In the genomic region with DNA sequence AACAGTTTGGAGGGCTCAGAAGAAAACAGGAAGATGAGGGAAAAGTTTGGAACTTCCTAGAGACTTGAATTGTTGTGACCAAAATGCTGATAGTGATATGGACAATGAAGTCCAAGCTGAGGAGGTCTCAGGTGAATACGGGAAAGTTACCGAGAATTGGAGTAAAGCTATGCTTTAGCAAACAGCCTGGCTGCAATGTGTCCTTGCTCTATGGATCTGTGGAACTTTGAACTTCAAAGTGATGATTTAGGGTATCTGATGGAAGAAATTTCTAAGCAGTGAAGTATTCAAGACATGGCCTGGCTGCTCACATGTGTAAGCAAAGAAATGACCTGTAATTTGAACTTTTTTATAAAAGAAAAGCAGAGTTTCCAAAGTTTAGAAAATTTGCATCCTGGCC, we compare ENCODE assay signal across 31 cellular contexts.
DNase-seq lines count a peak whose midpoint lies in the region; ATAC-seq lines count a peak whose summit lies in the region.
"Had no signal": no experiment of that assay in that cellular context is flagged by ENCODE, and none has a peak within 500 bp of the region (broad histone marks: within the 10 kb centered on the region; RNA-seq: fewer than 3 reads in every experiment).

No MANE protein-coding gene starts in this region.

- H3K27ac ChIP-seq in CD4-positive, alpha-beta memory T cell (ENCODE audit: low read depth, low read length): no peak overlapping the region
- H3K27ac ChIP-seq: cardiac muscle cell, coronary artery, pancreas, upper lobe of right lung had no signal

- H3K9me3 ChIP-seq in CD4-positive, alpha-beta memory T cell (ENCODE audit: control insufficient read depth in 1 of 2, low read length in 2 of 2): no peaks in the 10 kb centered on the region
- H3K9me3 ChIP-seq: pancreas, SK-N-SH, upper lobe of right lung had no signal

- intact Hi-C loops in CD4-positive, alpha-beta memory T cell (cut with micrococcal nuclease): no loop called here

- no peak for ATAC-seq in activated CD8-positive, alpha-beta memory T cell treated with anti-CD3 and anti-CD28 coated beads, Interleukin-2, amount 10 ng/mL, durations not matched to agents 7 days and 5 days
- no peak for ATAC-seq in activated CD8-positive, alpha-beta T cell treated with anti-CD3 and anti-CD28 coated beads, Interleukin-2, amount 10 ng/mL, durations not matched to agents 7 days and 5 days
- ATAC-seq in memory B cell (ENCODE audit: low read depth): no peak
- ATAC-seq in HG03095 (IDR thresholded peaks at IDR 0.05; ENCODE audit: unreplicated experiment): no peak
- ATAC-seq in HG03571 (IDR thresholded peaks at IDR 0.05; ENCODE audit: unreplicated experiment): no peak
- ATAC-seq: pancreas, PC-3, upper lobe of right lung had no signal

- H3K27ac Mint-ChIP-seq in activated CD8-positive, alpha-beta memory T cell treated with anti-CD3 and anti-CD28 coated beads, Interleukin-2, amount 10 ng/mL, durations not matched to agents 7 days and 5 days: peak overlapping the region; percentile 68
- peak overlapping the region in 4 of 7 donors; percentile 51 to 81 (median 76) for H3K27ac Mint-ChIP-seq in CD4-positive, alpha-beta memory T cell
- H3K27ac Mint-ChIP-seq in activated CD8-positive, alpha-beta T cell treated with anti-CD3 and anti-CD28 coated beads, Interleukin-2, amount 10 ng/mL, durations not matched to agents 7 days and 5 days: peak overlapping the region; percentile 7
- H3K27ac Mint-ChIP-seq in memory B cell: peak overlapping the region; percentile 43
- H3K27ac Mint-ChIP-seq: nephron progenitor cell had no signal

- peaks cover 52% of the 10 kb centered on the region for H3K4me1 ChIP-seq in CD4-positive, alpha-beta memory T cell (ENCODE audit: insufficient read depth, low read length)

- POLR2A ChIA-PET in CD4-positive, alpha-beta memory T cell (lab: Charles Lee; ENCODE audit: partially characterized antibody): interaction anchor here (1.0 to 1.2 kb wide), 2 partner anchors 8 to 12 kb away, joined by 3 to 5 read pairs; no protein-coding TSS in a partner anchor
- POLR2A ChIA-PET in activated CD8-positive, alpha-beta T cell treated with anti-CD3 and anti-CD28 coated beads, Interleukin-2, amount 10 ng/mL, durations not matched to agents 7 days and 5 days (lab: Charles Lee): interaction anchor here (0.8 kb wide), 1 partner anchor 16 kb away, joined by 3 read pairs; no protein-coding TSS in a partner anchor

- no peak overlapping the region for H3K4me3 Mint-ChIP-seq in activated CD8-positive, alpha-beta memory T cell treated with anti-CD3 and anti-CD28 coated beads, Interleukin-2, amount 10 ng/mL, durations not matched to agents 7 days and 5 days
- peak overlapping the region in 4 of 8 donors; percentile 14 to 54 (median 26) for H3K4me3 Mint-ChIP-seq in CD4-positive, alpha-beta memory T cell
- H3K4me3 Mint-ChIP-seq in activated CD8-positive, alpha-beta T cell treated with anti-CD3 and anti-CD28 coated beads, Interleukin-2, amount 10 ng/mL, durations not matched to agents 7 days and 5 days: no peak overlapping the region
- H3K4me3 Mint-ChIP-seq in memory B cell: no peak overlapping the region
- H3K4me3 Mint-ChIP-seq: nephron progenitor cell had no signal

- H3K36me3 Mint-ChIP-seq in activated CD8-positive, alpha-beta memory T cell treated with anti-CD3 and anti-CD28 coated beads, Interleukin-2, amount 10 ng/mL, durations not matched to agents 7 days and 5 days: peaks cover 53% of the 10 kb centered on the region
- H3K36me3 Mint-ChIP-seq in CD4-positive, alpha-beta memory T cell: peaks cover 36 to 55% of the 10 kb centered on the region in 2 donors
- H3K36me3 Mint-ChIP-seq in activated CD8-positive, alpha-beta T cell treated with anti-CD3 and anti-CD28 coated beads, Interleukin-2, amount 10 ng/mL, durations not matched to agents 7 days and 5 days (ENCODE audit: low read depth): peaks cover 42% of the 10 kb centered on the region
- H3K36me3 Mint-ChIP-seq in memory B cell: peaks cover 39% of the 10 kb centered on the region

- no peaks in the 10 kb centered on the region for H3K27me3 Mint-ChIP-seq in activated CD8-positive, alpha-beta memory T cell treated with anti-CD3 and anti-CD28 coated beads, Interleukin-2, amount 10 ng/mL, durations not matched to agents 7 days and 5 days
- H3K27me3 Mint-ChIP-seq in CD4-positive, alpha-beta memory T cell: no peaks in the 10 kb centered on the region
- no peaks in the 10 kb centered on the region for H3K27me3 Mint-ChIP-seq in activated CD8-positive, alpha-beta T cell treated with anti-CD3 and anti-CD28 coated beads, Interleukin-2, amount 10 ng/mL, durations not matched to agents 7 days and 5 days (ENCODE audit: low read depth)
- H3K27me3 Mint-ChIP-seq in memory B cell: no peaks in the 10 kb centered on the region

- H3K4me3 ChIP-seq in CD4-positive, alpha-beta memory T cell (ENCODE audit: low read length in 2 of 2): no peak overlapping the region
- H3K4me3 ChIP-seq: cardiac muscle cell, coronary artery, pancreas, smooth muscle cell, upper lobe of right lung had no signal

- CTCF ChIA-PET in activated CD8-positive, alpha-beta memory T cell treated with anti-CD3 and anti-CD28 coated beads, Interleukin-2, amount 10 ng/mL, durations not matched to agents 7 days and 5 days (lab: Charles Lee): interaction anchor here (0.9 to 1.6 kb wide), 4 partner anchors 8 to 77 kb away, joined by 3 to 4 read pairs (median 3); no protein-coding TSS in a partner anchor
- CTCF ChIA-PET in CD4-positive, alpha-beta memory T cell (lab: Charles Lee; ENCODE audit: partially characterized antibody): no interaction called here
- CTCF ChIA-PET in activated CD8-positive, alpha-beta T cell treated with anti-CD3 and anti-CD28 coated beads, Interleukin-2, amount 10 ng/mL, durations not matched to agents 7 days and 5 days (lab: Charles Lee): interaction anchor here (0.7 to 1.7 kb wide), 7 partner anchors 8 to 79 kb away, joined by 3 to 6 read pairs (median 3); no protein-coding TSS in a partner anchor

- peaks cover 14% of the 10 kb centered on the region for H3K9me3 Mint-ChIP-seq in activated CD8-positive, alpha-beta memory T cell treated with anti-CD3 and anti-CD28 coated beads, Interleukin-2, amount 10 ng/mL, durations not matched to agents 7 days and 5 days (ENCODE audit: low read depth)
- peaks cover 0 to 9% (median 0%) of the 10 kb centered on the region in 8 donors for H3K9me3 Mint-ChIP-seq in CD4-positive, alpha-beta memory T cell
- H3K9me3 Mint-ChIP-seq in activated CD8-positive, alpha-beta T cell treated with anti-CD3 and anti-CD28 coated beads, Interleukin-2, amount 10 ng/mL, durations not matched to agents 7 days and 5 days (ENCODE audit: insufficient read depth): peaks cover 28% of the 10 kb centered on the region
- H3K9me3 Mint-ChIP-seq in memory B cell: no peaks in the 10 kb centered on the region

- H3K27me3 ChIP-seq in CD4-positive, alpha-beta memory T cell (ENCODE audit: insufficient read depth, low read length): no peaks in the 10 kb centered on the region
- H3K27me3 ChIP-seq: cardiac muscle cell, pancreas, upper lobe of right lung had no signal

- no peaks in the 10 kb centered on the region for H3K36me3 ChIP-seq in CD4-positive, alpha-beta memory T cell (ENCODE audit: insufficient read depth, low read length)
- H3K36me3 ChIP-seq: cardiac muscle cell, pancreas had no signal

- no peak for DNase-seq in activated CD8-positive, alpha-beta memory T cell treated with anti-CD3 and anti-CD28 coated beads, Interleukin-2, amount 10 ng/mL, durations not matched to agents 7 days and 5 days
- no peak for DNase-seq in activated CD8-positive, alpha-beta memory T cell treated with anti-CD3 and anti-CD28 coated beads, Interleukin-2, amount 50 U/mL, for 48 hours
- DNase-seq in CD4-positive, alpha-beta memory T cell: peak in 1 of 5 donors; percentile 5
- DNase-seq in activated CD8-positive, alpha-beta T cell treated with anti-CD3 and anti-CD28 coated beads, Interleukin-2, amount 10 ng/mL, durations not matched to agents 7 days and 5 days: no peak
- DNase-seq in memory B cell (ENCODE audit: low spot score in 2 of 2): no peak
- no peak for DNase-seq in HUDEP-2 (lab: John Stamatoyannopoulos, UW; ENCODE audit: unreplicated experiment in 76 of 76)
- DNase-seq: ACHN; activated gamma-delta T cell; aorta; Calu3; DMS79 treated with DMSO at 0.1 percent for 48 hours; effector memory CD4-positive, alpha-beta T cell; erythroblast; glutamatergic neuron; kidney; NCI-H1092 treated with DMSO at 0.1 percent for 48 hours; NCI-H187 treated with DMSO at 0.1 percent for 48 hours; NCI-H524 treated with DMSO at 0.1 percent for 48 hours; nephron progenitor cell; pancreas; PC-3; SK-N-SH; stimulated activated CD4-positive, alpha-beta T cell treated with anti-CD3 and anti-CD28 coated beads, Interleukin-2, amount 100 ng/mL, for 24 hours; substantia nigra; T1000; upper lobe of right lung had no signal

- H3K4me1 Mint-ChIP-seq in activated CD8-positive, alpha-beta memory T cell treated with anti-CD3 and anti-CD28 coated beads, Interleukin-2, amount 10 ng/mL, durations not matched to agents 7 days and 5 days: peaks cover 59% of the 10 kb centered on the region
- H3K4me1 Mint-ChIP-seq in CD4-positive, alpha-beta memory T cell: peaks cover 43 to 76% (median 61%) of the 10 kb centered on the region in 4 donors
- H3K4me1 Mint-ChIP-seq in activated CD8-positive, alpha-beta T cell treated with anti-CD3 and anti-CD28 coated beads, Interleukin-2, amount 10 ng/mL, durations not matched to agents 7 days and 5 days (ENCODE audit: low read depth): peaks cover 49% of the 10 kb centered on the region
- H3K4me1 Mint-ChIP-seq in memory B cell: peaks cover 22% of the 10 kb centered on the region
- H3K4me1 Mint-ChIP-seq: nephron progenitor cell had no signal

Comparison
In these comparisons a context has a peak if more than half of its experiments do, and no peak if none do; other contexts are left out.
1. H3K27ac Mint-ChIP-seq: peak in every context shown above with its lines; median percentile 76 in CD4-positive, alpha-beta memory T cell; 68 in activated CD8-positive, alpha-beta memory T cell treated with anti-CD3 and anti-CD28 coated beads, Interleukin-2, amount 10 ng/mL, durations not matched to agents 7 days and 5 days; 43 in memory B cell; 7 in activated CD8-positive, alpha-beta T cell treated with anti-CD3 and anti-CD28 coated beads, Interleukin-2, amount 10 ng/mL, durations not matched to agents 7 days and 5 days.